Comparison of ENCODE assay signal across 28 cellular contexts in genomic region chr12:44052554-44052953, GRCh38.
DNase-seq lines count a peak whose midpoint lies in the region; ATAC-seq, FAIRE-seq and TF ChIP-seq lines count a peak whose summit lies in the region.
"Had no signal": no experiment of that assay in that cellular context is flagged by ENCODE, and none has a peak within 500 bp of the region (broad histone marks: within the 10 kb centered on the region; RNA-seq: fewer than 3 reads in every experiment).

No MANE protein-coding gene starts in this region.

- no peaks in the 10 kb centered on the region for H3K36me3 ChIP-seq in bronchial epithelial cell (ENCODE audit: control insufficient read depth, insufficient read depth, low read length)
- no peaks in the 10 kb centered on the region for H3K36me3 ChIP-seq in liver (ENCODE audit: control insufficient read depth in 4 of 4, insufficient read depth in 3 of 4, low read depth in 1 of 4, low read length in 3 of 4)
- H3K36me3 ChIP-seq: BE2C, BLaER1 had no signal

- no peaks in the 10 kb centered on the region for H3K4me1 ChIP-seq in liver (ENCODE audit: control insufficient read depth in 4 of 4, insufficient read depth in 4 of 4, low read length in 3 of 4)
- H3K4me1 ChIP-seq: BE2C, BLaER1 had no signal

- H3K9me3 Mint-ChIP-seq in stimulated activated naive B cell treated with anti-CD40 and anti-IgM and Interleukin-4, amounts not matched to agents 10 μg/mL and 1 μg/mL and 100 μg/mL, for 72 hours: no peaks in the 10 kb centered on the region
- H3K9me3 Mint-ChIP-seq: CD4-positive, alpha-beta memory T cell; CD4-positive, CD25-positive, alpha-beta regulatory T cell; CD8-positive, alpha-beta memory T cell had no signal

- FAIRE-seq in bronchial epithelial cell (lab: Jason Lieb, UNC): peak; percentile 40
- FAIRE-seq: A204.1, GM12878, GM12892, GM18507 had no signal

- no peak overlapping the region for H3K4me3 Mint-ChIP-seq in stimulated activated naive B cell treated with anti-CD40 and anti-IgM and Interleukin-4, amounts not matched to agents 10 μg/mL and 1 μg/mL and 100 μg/mL, for 72 hours
- H3K4me3 Mint-ChIP-seq: CD14-positive monocyte; CD4-positive, alpha-beta memory T cell; CD4-positive, CD25-positive, alpha-beta regulatory T cell; CD8-positive, alpha-beta memory T cell had no signal

- ATAC-seq in left lobe of liver (peak; percentile 48), GM21390 (IDR thresholded peaks at IDR 0.05; ENCODE audit: unreplicated experiment) (no peak), GM21529 (IDR thresholded peaks at IDR 0.05; ENCODE audit: unreplicated experiment) (no peak)
- no peak for ATAC-seq in stimulated activated naive B cell treated with anti-CD40 and anti-IgM and Interleukin-4, amounts not matched to agents 10 μg/mL and 1 μg/mL and 100 μg/mL, for 72 hours (replicated peaks)
- ATAC-seq: GM12878 had no signal

- H3K36me3 Mint-ChIP-seq in stimulated activated naive B cell treated with anti-CD40 and anti-IgM and Interleukin-4, amounts not matched to agents 10 μg/mL and 1 μg/mL and 100 μg/mL, for 72 hours: peaks cover 0 to 4% of the 10 kb centered on the region in 2 donors
- H3K36me3 Mint-ChIP-seq: CD14-positive monocyte; CD4-positive, alpha-beta memory T cell; CD4-positive, CD25-positive, alpha-beta regulatory T cell had no signal

- H3K27me3 ChIP-seq in bronchial epithelial cell (ENCODE audit: control insufficient read depth, insufficient read depth, low read length): no peaks in the 10 kb centered on the region
- no peaks in the 10 kb centered on the region for H3K27me3 ChIP-seq in liver (ENCODE audit: control insufficient read depth in 4 of 4, insufficient read depth in 4 of 4, low read length in 3 of 4)
- H3K27me3 ChIP-seq: BE2C, BLaER1 had no signal

- no peak for TF ChIP-seq RAD21 in liver (IDR thresholded peaks at IDR 0.05)

- H3K4me3 ChIP-seq in bronchial epithelial cell (ENCODE audit: low read depth, low read length): no peak overlapping the region
- H3K4me3 ChIP-seq in liver (ENCODE audit: low read depth in 1 of 3, low read length in 3 of 3): no peak overlapping the region
- H3K4me3 ChIP-seq: BLaER1, GM12878 had no signal

- 54% methylated on average over 4 of the region's 4 CpGs for WGBS in liver

- H3K27ac ChIP-seq in liver (ENCODE audit: low read depth in 1 of 2, low read length in 2 of 2): no peak overlapping the region
- H3K27ac ChIP-seq: 22Rv1, BLaER1 had no signal

- H3K4me1 Mint-ChIP-seq in stimulated activated naive B cell treated with anti-CD40 and anti-IgM and Interleukin-4, amounts not matched to agents 10 μg/mL and 1 μg/mL and 100 μg/mL, for 72 hours: no peaks in the 10 kb centered on the region
- H3K4me1 Mint-ChIP-seq: CD14-positive monocyte; CD4-positive, alpha-beta memory T cell; CD4-positive, CD25-positive, alpha-beta regulatory T cell; CD8-positive, alpha-beta memory T cell had no signal

- no peak overlapping the region for H3K9ac ChIP-seq in liver (ENCODE audit: low read depth in 1 of 2, low read length in 2 of 2)
- H3K9ac ChIP-seq: BLaER1 had no signal

- no peak for DNase-seq in bronchial epithelial cell (ENCODE audit: low read depth)
- no peak for DNase-seq in left lobe of liver (ENCODE audit: low spot score)
- DNase-seq in stimulated activated naive B cell treated with anti-CD40 and anti-IgM and Interleukin-4, amounts not matched to agents 10 μg/mL and 1 μg/mL and 100 μg/mL, for 72 hours: no peak
- DNase-seq in A172 (ENCODE audit: low spot score): no peak
- DNase-seq: ACHN; BE2C; C1 segment of cervical spinal cord; CD4-positive, alpha-beta memory T cell; CD4-positive, CD25-positive, alpha-beta regulatory T cell; CD8-positive, alpha-beta memory T cell; COR-L47; DMS 273 treated with DMSO at 0.1 percent for 48 hours; DMS153; DMS53; DMS79; DND-41; EL; GDM1 had no signal

- peak overlapping the region; percentile 37 for H3K27ac Mint-ChIP-seq in stimulated activated naive B cell treated with anti-CD40 and anti-IgM and Interleukin-4, amounts not matched to agents 10 μg/mL and 1 μg/mL and 100 μg/mL, for 72 hours
- H3K27ac Mint-ChIP-seq: CD14-positive monocyte; CD4-positive, alpha-beta memory T cell; CD4-positive, CD25-positive, alpha-beta regulatory T cell had no signal

- no peaks in the 10 kb centered on the region for H3K27me3 Mint-ChIP-seq in stimulated activated naive B cell treated with anti-CD40 and anti-IgM and Interleukin-4, amounts not matched to agents 10 μg/mL and 1 μg/mL and 100 μg/mL, for 72 hours
- H3K27me3 Mint-ChIP-seq: CD4-positive, alpha-beta memory T cell had no signal

- H3K9me3 ChIP-seq in liver (ENCODE audit: control insufficient read depth in 4 of 4, low read length in 3 of 4): no peaks in the 10 kb centered on the region
- H3K9me3 ChIP-seq: BE2C, BLaER1 had no signal

- no peak for TF ChIP-seq CTCF in bronchial epithelial cell (IDR thresholded peaks at IDR 0.05; ENCODE audit: insufficient read depth, low read length, severe bottlenecking)
- TF ChIP-seq CTCF in liver (IDR thresholded peaks at IDR 0.05; ENCODE audit: low read depth, low read length, missing input control): no peak

TF ChIP-seq in liver, 16 proteins besides CTCF, POLR2A, EP300 and RAD21:
- TF ChIP-seq HNF4A (conservative IDR thresholded peaks at IDR 0.05) (peak; percentile 20), ATF3 (IDR thresholded peaks at IDR 0.05) (no peak), JUND (IDR thresholded peaks at IDR 0.05) (no peak), GABPA (IDR thresholded peaks at IDR 0.05 in 1 of 2, conservative IDR thresholded peaks at IDR 0.05 in 1 of 2) (no peak), RXRA (IDR thresholded peaks at IDR 0.05) (no peak)
